Comparison of ENCODE assay signal across 1 cellular context in genomic region chr6:52511572-52512151, GRCh38.
TF ChIP-seq lines count a peak whose summit lies in the region.

No MANE protein-coding gene starts in this region.

TF ChIP-seq in K562, 482 proteins besides CTCF, POLR2A, EP300 and RAD21 (continued from another document and continues in another):
- no peak for TF ChIP-seq ZNF395 (CRISPR knock-in tag; IDR thresholded peaks at IDR 0.05)
- TF ChIP-seq EHMT2 (IDR thresholded peaks at IDR 0.05): no peak
- TF ChIP-seq CBX1 (IDR thresholded peaks at IDR 0.05; ENCODE audit: low read depth): no peak
- TF ChIP-seq ARID3A (IDR thresholded peaks at IDR 0.05; ENCODE audit: borderline replicate concordance, low read depth, low read length): no peak
- TF ChIP-seq ZNF3 (CRISPR knock-in tag; IDR thresholded peaks at IDR 0.05): no peak
- no peak for TF ChIP-seq NKRF (IDR thresholded peaks at IDR 0.05; ENCODE audit: borderline replicate concordance)
- TF ChIP-seq SAFB2 (IDR thresholded peaks at IDR 0.05; ENCODE audit: borderline replicate concordance, low read depth, low read length, severe bottlenecking): no peak
- TF ChIP-seq TRIM28 (IDR thresholded peaks at IDR 0.05): no peak
- TF ChIP-seq PREB (CRISPR knock-in tag; IDR thresholded peaks at IDR 0.05): no peak
- TF ChIP-seq ETV6 (IDR thresholded peaks at IDR 0.05; ENCODE audit: borderline replicate concordance in 1 of 2, low read depth in 2 of 2, low read length in 1 of 2): no peak
- no peak for TF ChIP-seq ETV6 (CRISPR knock-in tag; IDR thresholded peaks at IDR 0.05; ENCODE audit: borderline replicate concordance)
- peak; percentile 76; the same call in 1 of the 2 replicates for TF ChIP-seq TOE1 (IDR thresholded peaks at IDR 0.05; ENCODE audit: borderline replicate concordance)
- TF ChIP-seq TOE1 (CRISPR knock-in tag; IDR thresholded peaks at IDR 0.05; ENCODE audit: borderline replicate concordance, low read depth): no peak
- no peak for TF ChIP-seq RREB1 (CRISPR knock-in tag; IDR thresholded peaks at IDR 0.05)
- TF ChIP-seq SOX6 (IDR thresholded peaks at IDR 0.05): peak; percentile 83
- no peak for TF ChIP-seq GMEB1 (CRISPR knock-in tag; IDR thresholded peaks at IDR 0.05)
- no peak for TF ChIP-seq NCOA6 (IDR thresholded peaks at IDR 0.05)
- TF ChIP-seq THRA (IDR thresholded peaks at IDR 0.05): no peak
- no peak for TF ChIP-seq HNRNPH1 (optimal IDR thresholded peaks at IDR 0.05; ENCODE audit: low read depth, low read length)
- TF ChIP-seq NR2C2 (CRISPR knock-in tag; IDR thresholded peaks at IDR 0.05): no peak
- TF ChIP-seq NR2C2 (tag; IDR thresholded peaks at IDR 0.05): peak; percentile 40; the same call in 1 of the 2 replicates
- no peak for TF ChIP-seq ARID3B (CRISPR knock-in tag; IDR thresholded peaks at IDR 0.05; ENCODE audit: borderline replicate concordance)
- peak; percentile 43; the same call in 1 of the 2 replicates for TF ChIP-seq ZNF589 (CRISPR knock-in tag; IDR thresholded peaks at IDR 0.05; ENCODE audit: low read depth)
- no peak for TF ChIP-seq ILK (tag; IDR thresholded peaks at IDR 0.05; ENCODE audit: borderline replicate concordance, low read depth)
- TF ChIP-seq SAFB (IDR thresholded peaks at IDR 0.05; ENCODE audit: borderline replicate concordance, low read depth, low read length): no peak
- no peak for TF ChIP-seq ZNF696 (CRISPR knock-in tag; conservative IDR thresholded peaks at IDR 0.05)
- no peak for TF ChIP-seq ZBTB34 (CRISPR knock-in tag; IDR thresholded peaks at IDR 0.05)
- no peak for TF ChIP-seq FOXP1 (CRISPR knock-in tag; IDR thresholded peaks at IDR 0.05)
